In the genomic region with DNA sequence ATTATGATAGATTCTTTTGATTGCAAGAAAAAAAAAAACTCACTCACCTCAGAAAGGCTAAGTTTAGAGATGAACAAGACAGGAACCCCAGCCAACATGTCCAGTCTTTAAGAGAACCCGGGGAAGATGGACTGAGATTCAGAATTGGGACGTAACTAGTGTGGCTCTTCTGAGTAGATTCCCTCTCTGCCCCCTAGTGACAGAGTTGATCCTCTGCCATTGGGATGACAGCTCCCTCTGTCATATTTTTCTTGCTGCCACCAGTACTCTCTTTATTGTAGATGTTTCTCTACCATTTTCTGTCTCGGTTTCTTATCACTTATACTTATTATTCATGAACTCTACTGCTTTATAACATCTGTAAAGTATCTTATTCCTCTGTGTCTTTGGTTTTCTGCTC, we compare ENCODE assay signal across 9 cellular contexts.
DNase-seq lines count a peak whose midpoint lies in the region; ATAC-seq and TF ChIP-seq lines count a peak whose summit lies in the region.
"Had no signal": no experiment of that assay in that cellular context is flagged by ENCODE, and none has a peak within 500 bp of the region (broad histone marks: within the 10 kb centered on the region; RNA-seq: fewer than 3 reads in every experiment).

No MANE protein-coding gene starts in this region.

- peaks cover 10% of the 10 kb centered on the region for H3K4me1 Mint-ChIP-seq in Caco-2 (ENCODE audit: low read depth, unreplicated experiment)

- ATAC-seq in GM18861 (IDR thresholded peaks at IDR 0.05; ENCODE audit: unreplicated experiment) (peak; percentile 81), HG03025 (IDR thresholded peaks at IDR 0.05; ENCODE audit: low FRiP score, unreplicated experiment) (peak; percentile 76), left lung (peak; percentile 89)

- CTCF ChIA-PET in Caco-2 (lab: Charles Lee), result interaction anchor here (1.0 to 3.5 kb wide), 3 partner anchors 77 to 165 kb away, joined by 3 to 37 read pairs (median 5); a partner anchor contains a TSS

- DNase-seq in Caco-2 (peak; percentile 50 to 62), NCI-H460 (ENCODE audit: extremely low read depth, low read depth) (peak; percentile 70), cardiac fibroblast (ENCODE audit: low read depth in 2 of 2) (peak; percentile 70 to 84), left lung (no peak), NCI-H2107 (lab: John Stamatoyannopoulos, UW) (no peak)
- no peak for DNase-seq in activated CD4-positive, alpha-beta T cell treated with anti-CD3 and anti-CD28 coated beads, Interleukin-2, amount 50 U/mL, for 48 hours

- BruUV-seq in Caco-2 (replicated peaks; lab: Mats Ljungman, UMichigan), result no TSS peak

- no peaks in the 10 kb centered on the region for H3K27me3 ChIP-seq in Caco-2 (replicated peaks; ENCODE audit: control insufficient read depth, insufficient read depth, low read length)
- H3K27me3 ChIP-seq in left lung, result no peaks in the 10 kb centered on the region

- H3K9me3 Mint-ChIP-seq in Caco-2 (ENCODE audit: unreplicated experiment), result no peaks in the 10 kb centered on the region

- intact Hi-C loops in Caco-2 (cut with micrococcal nuclease; ENCODE audit: unreplicated experiment), result loop anchor here (1.0 to 10.0 kb wide), 7 partner anchors 78 to 869 kb away; a partner anchor contains a TSS
- intact Hi-C loops in left lung (cut with DNase I), result no loop called here

- POLR2A ChIA-PET in Caco-2 (lab: Charles Lee), result no interaction called here

- no peak overlapping the region for H3K27ac Mint-ChIP-seq in Caco-2 (ENCODE audit: unreplicated experiment)

- no peak overlapping the region for H3K4me3 Mint-ChIP-seq in Caco-2 (ENCODE audit: unreplicated experiment)

- no peaks in the 10 kb centered on the region for H3K36me3 Mint-ChIP-seq in Caco-2 (ENCODE audit: insufficient read depth, unreplicated experiment)

- H3K27ac ChIP-seq in left lung, result no peak overlapping the region
- H3K27ac ChIP-seq: skin epidermis had no signal

- H3K4me1 ChIP-seq in Caco-2 (peaks cover 5% of the 10 kb centered on the region; the same call in 1 of the 2 replicates), left lung (no peaks in the 10 kb centered on the region)

- H3K9me3 ChIP-seq in Caco-2 (no peaks in the 10 kb centered on the region), left lung (no peaks in the 10 kb centered on the region)

- no peaks in the 10 kb centered on the region for H3K27me3 Mint-ChIP-seq in Caco-2 (ENCODE audit: insufficient read depth, unreplicated experiment)

- H3K4me3 ChIP-seq in Caco-2 (ENCODE audit: low read depth, low read length), result no peak overlapping the region
- no peak overlapping the region for H3K4me3 ChIP-seq in cardiac fibroblast (replicated peaks in 1 of 2; ENCODE audit: low read depth in 2 of 2, low read length in 2 of 2)
- H3K4me3 ChIP-seq in left lung, result no peak overlapping the region
- H3K4me3 ChIP-seq: skin epidermis had no signal

- H3K36me3 ChIP-seq in Caco-2 (ENCODE audit: control insufficient read depth, insufficient read depth, low read length), result no peaks in the 10 kb centered on the region
- no peaks in the 10 kb centered on the region for H3K36me3 ChIP-seq in left lung

- TF ChIP-seq CTCF in Caco-2 (IDR thresholded peaks at IDR 0.05; ENCODE audit: insufficient read depth in 1 of 2, low read depth in 1 of 2, low read length in 1 of 2, severe bottlenecking in 1 of 2, unreplicated experiment in 1 of 2) (peak; percentile 73 to 88), cardiac fibroblast (IDR thresholded peaks at IDR 0.05; ENCODE audit: low read depth, low read length) (peak; percentile 80), left lung (IDR thresholded peaks at IDR 0.05) (peak; percentile 31 to 59)

Comparison
In these comparisons a context has a peak if more than half of its experiments do, and no peak if none do; other contexts are left out.
1. DNase-seq: peak in Caco-2 (2 of 2), NCI-H460 (single experiment) and cardiac fibroblast (2 of 2); none in left lung (0 of 2), NCI-H2107 (single experiment) and activated CD4-positive, alpha-beta T cell treated with anti-CD3 and anti-CD28 coated beads, Interleukin-2, amount 50 U/mL, for 48 hours (0 of 2).
2. Peak in every context shown above with its lines, with median percentiles within 50 percentile points of each other: CTCF ChIP-seq and ATAC-seq.